ENCODE assay signal across 11 cellular contexts in genomic region chr16:47732122-47732805, GRCh38.
DNase-seq lines count a peak whose midpoint lies in the region; ATAC-seq and TF ChIP-seq lines count a peak whose summit lies in the region.
"Had no signal": no experiment of that assay in that cellular context is flagged by ENCODE, and none has a peak within 500 bp of the region (broad histone marks: within the 10 kb centered on the region; RNA-seq: fewer than 3 reads in every experiment).

No MANE protein-coding gene starts in this region.

- ATAC-seq in activated CD4-positive, alpha-beta T cell treated with anti-CD3 and anti-CD28 coated beads for 36 hours, result peak; percentile 91
- ATAC-seq in HG02763 (IDR thresholded peaks at IDR 0.05; ENCODE audit: unreplicated experiment), result no peak

- H3K4me1 Mint-ChIP-seq in activated CD4-positive, alpha-beta T cell treated with anti-CD3 and anti-CD28 coated beads for 36 hours, result peaks cover 6% of the 10 kb centered on the region

- H2AK5ac ChIP-seq in trophoblast cell (ENCODE audit: low read length), result no peak overlapping the region

- H3K36me3 Mint-ChIP-seq in activated CD4-positive, alpha-beta T cell treated with anti-CD3 and anti-CD28 coated beads for 36 hours (ENCODE audit: low read depth), result no peaks in the 10 kb centered on the region

- H3K18ac ChIP-seq in trophoblast cell (ENCODE audit: low read length), result no peak overlapping the region

- H3K9me3 ChIP-seq in mammary epithelial cell (replicated peaks; ENCODE audit: insufficient read depth, low read length) (no peaks in the 10 kb centered on the region), trophoblast cell (ENCODE audit: insufficient read depth, low read depth, low read length) (no peaks in the 10 kb centered on the region)
- H3K9me3 ChIP-seq: adrenal gland had no signal

- 11% methylated on average over 4 of the region's 4 CpGs for WGBS in mammary epithelial cell (ENCODE audit: low coverage, missing lambda C conversion rate)
- no CpG with 5 or more reads among the region's 4 CpGs for WGBS in trophoblast cell (ENCODE audit: extremely low coverage, insufficient coverage, insufficient read length)

- H3K4me2 ChIP-seq in mammary epithelial cell (ENCODE audit: insufficient read depth, low read depth, low read length) (peak overlapping the region; percentile 48), trophoblast cell (ENCODE audit: low read length) (no peak overlapping the region)

- H4K8ac ChIP-seq in trophoblast cell (ENCODE audit: low read depth, low read length), result no peak overlapping the region

- H3K79me2 ChIP-seq in mammary epithelial cell (ENCODE audit: insufficient read depth, low read length) (no peaks in the 10 kb centered on the region), trophoblast cell (ENCODE audit: control insufficient read depth, insufficient read depth, low read length, poor library complexity) (no peaks in the 10 kb centered on the region)

- no peaks in the 10 kb centered on the region for H3K79me1 ChIP-seq in trophoblast cell (ENCODE audit: low read length)

- no peak overlapping the region for H3K4ac ChIP-seq in trophoblast cell (ENCODE audit: low read depth, low read length)

- TF ChIP-seq CTCF in mammary epithelial cell (conservative IDR thresholded peaks at IDR 0.05 in 1 of 2, IDR thresholded peaks at IDR 0.05 in 1 of 2; ENCODE audit: extremely low read depth in 1 of 2, insufficient read depth in 1 of 2, low read depth in 1 of 2, low read length in 2 of 2), result no peak

- POLR2A ChIA-PET in activated CD4-positive, alpha-beta T cell treated with anti-CD3 and anti-CD28 coated beads for 36 hours (lab: Charles Lee), result interaction anchor here (0.6 to 0.7 kb wide), 2 partner anchors 587 to 906 kb away, joined by 3 to 8 read pairs; no protein-coding TSS in a partner anchor

- in situ Hi-C loops in mammary epithelial cell (cut with MboI; ENCODE audit: low sequenced_read_pairs in 2 of 2), result no loop called here

- no peak overlapping the region for H3K14ac ChIP-seq in trophoblast cell (ENCODE audit: low read length)

- no TSS peak for BruUV-seq in mammary epithelial cell (replicated peaks; lab: Mats Ljungman, UMichigan)

- H3K9ac ChIP-seq in mammary epithelial cell (ENCODE audit: insufficient read depth, low read length) (no peak overlapping the region), trophoblast cell (ENCODE audit: low read length) (no peak overlapping the region)

- H2BK120ac ChIP-seq in trophoblast cell (ENCODE audit: insufficient read depth, low read length, poor library complexity), result no peak overlapping the region

- peaks cover 2% of the 10 kb centered on the region for H3K27me3 Mint-ChIP-seq in activated CD4-positive, alpha-beta T cell treated with anti-CD3 and anti-CD28 coated beads for 36 hours

- H3K23ac ChIP-seq in trophoblast cell (ENCODE audit: low read length), result no peak overlapping the region

- dilution Hi-C loops in mammary epithelial cell (cut with HindIII; ENCODE audit: low sequenced_read_pairs), result no loop called here

- H2BK5ac ChIP-seq in trophoblast cell (ENCODE audit: low read depth, low read length, poor library complexity), result no peak overlapping the region

- H3K4me3 Mint-ChIP-seq in activated CD4-positive, alpha-beta T cell treated with anti-CD3 and anti-CD28 coated beads for 36 hours, result no peak overlapping the region
- H3K4me3 Mint-ChIP-seq: B cell, H9 had no signal

- H4K20me1 ChIP-seq in mammary epithelial cell (ENCODE audit: insufficient read depth, low read length), result no peaks in the 10 kb centered on the region

- no peaks in the 10 kb centered on the region for H3K9me3 Mint-ChIP-seq in activated CD4-positive, alpha-beta T cell treated with anti-CD3 and anti-CD28 coated beads for 36 hours (ENCODE audit: low read depth)
- H3K9me3 Mint-ChIP-seq: H9 had no signal

- H3K27ac Mint-ChIP-seq in activated CD4-positive, alpha-beta T cell treated with anti-CD3 and anti-CD28 coated beads for 36 hours, result peak overlapping the region; percentile 56
- H3K27ac Mint-ChIP-seq: B cell had no signal

- H2BK12ac ChIP-seq in trophoblast cell (ENCODE audit: low read length), result no peak overlapping the region

- CTCF ChIA-PET in activated CD4-positive, alpha-beta T cell treated with anti-CD3 and anti-CD28 coated beads for 36 hours (lab: Charles Lee), result interaction anchor here (0.5 to 0.7 kb wide), 3 partner anchors 309 to 1178 kb away, joined by 3 to 4 read pairs (median 3); no protein-coding TSS in a partner anchor
- CTCF ChIA-PET in mammary epithelial cell (lab: Charles Lee; ENCODE audit: low non-redundant PET), result interaction anchor here (0.6 to 0.7 kb wide), 3 partner anchors 14 to 104 kb away, joined by 4 to 11 read pairs (median 8); no protein-coding TSS in a partner anchor

- H2AFZ ChIP-seq in mammary epithelial cell (ENCODE audit: low read depth, low read length) (no peak overlapping the region), trophoblast cell (ENCODE audit: insufficient read depth, low read length, poor library complexity) (no peak overlapping the region)

- H3K27ac ChIP-seq in mammary epithelial cell (ENCODE audit: insufficient read depth, low read depth, low read length), result peak overlapping the region; percentile 63
- peak overlapping the region; percentile 33 for H3K27ac ChIP-seq in trophoblast cell (ENCODE audit: low read depth, low read length)
- H3K27ac ChIP-seq: adrenal gland had no signal

- intact Hi-C loops in activated CD4-positive, alpha-beta T cell treated with anti-CD3 and anti-CD28 coated beads for 36 hours (cut with DNase I, micrococcal nuclease), result loop anchor here in 1 of 2 experiments (2.0 to 10.0 kb wide), 2 partner anchors 427 to 587 kb away; partner anchors contain the start of gene NETO2
- intact Hi-C loops in mammary epithelial cell (cut with micrococcal nuclease), result loop anchor here (5.0 kb wide), 1 partner anchor 390 kb away; no protein-coding TSS in a partner anchor

- H4K91ac ChIP-seq in trophoblast cell (ENCODE audit: low read depth, low read length), result no peak overlapping the region

- H3K4me1 ChIP-seq in mammary epithelial cell (ENCODE audit: insufficient read depth, low read length) (peaks cover 45% of the 10 kb centered on the region), trophoblast cell (ENCODE audit: control insufficient read depth in 1 of 2, insufficient read depth in 2 of 2, low read length in 2 of 2) (no peaks in the 10 kb centered on the region)
- H3K4me1 ChIP-seq: adrenal gland had no signal

- no peak for DNase-seq in activated CD4-positive, alpha-beta T cell treated with anti-CD3 and anti-CD28 coated beads for 36 hours
- DNase-seq in activated CD4-positive, alpha-beta T cell treated with anti-CD3 and anti-CD28 coated beads, Interleukin-2, amount 50 U/mL, for 4 hours, result no peak
- peak; percentile 72 for DNase-seq in NOMO-1 treated with DMSO at 0.1 percent for 48 hours (lab: John Stamatoyannopoulos, UW; ENCODE audit: unreplicated experiment)
- peak; percentile 96 for DNase-seq in mammary epithelial cell
- DNase-seq in trophoblast cell, result no peak
- DNase-seq in retina, result no peak
- no peak for DNase-seq in NCI-H69 (lab: John Stamatoyannopoulos, UW)
- DNase-seq: adrenal gland had no signal

- no peak overlapping the region for H3K4me3 ChIP-seq in mammary epithelial cell (replicated peaks in 1 of 3; ENCODE audit: insufficient read depth in 1 of 3, low read depth in 2 of 3, low read length in 3 of 3)
- no peak overlapping the region for H3K4me3 ChIP-seq in trophoblast cell (ENCODE audit: low read depth, low read length)
- H3K4me3 ChIP-seq: adrenal gland had no signal

- H3K36me3 ChIP-seq in mammary epithelial cell (ENCODE audit: insufficient read depth, low read length) (no peaks in the 10 kb centered on the region), trophoblast cell (ENCODE audit: control insufficient read depth in 1 of 2, insufficient read depth in 2 of 2, low read length in 2 of 2) (no peaks in the 10 kb centered on the region)
- H3K36me3 ChIP-seq: adrenal gland had no signal

- no peaks in the 10 kb centered on the region for H3K27me3 ChIP-seq in mammary epithelial cell (ENCODE audit: insufficient read depth, low read length)
- H3K27me3 ChIP-seq in trophoblast cell (ENCODE audit: insufficient read depth, low read length), result no peaks in the 10 kb centered on the region
- H3K27me3 ChIP-seq: adrenal gland had no signal

- H4K12ac ChIP-seq in trophoblast cell (ENCODE audit: low read depth, low read length), result no peak overlapping the region

Comparison
In these comparisons a context has a peak if more than half of its experiments do, and no peak if none do; other contexts are left out.
1. DNase-seq: peak in NOMO-1 treated with DMSO at 0.1 percent for 48 hours (single experiment) and mammary epithelial cell (single experiment); none in activated CD4-positive, alpha-beta T cell treated with anti-CD3 and anti-CD28 coated beads for 36 hours (single experiment), activated CD4-positive, alpha-beta T cell treated with anti-CD3 and anti-CD28 coated beads, Interleukin-2, amount 50 U/mL, for 4 hours (0 of 2), trophoblast cell (0 of 2), retina (single experiment) and NCI-H69 (single experiment).